Comparison of ENCODE assay signal across 8 cellular contexts in genomic region chr11:118145285-118146227, GRCh38. TPM values are rescaled to one million over a fixed set of nuclear protein-coding genes. Genes with fewer than 3 reads are reported as not detected.
DNase-seq lines count a peak whose midpoint lies in the region; ATAC-seq and TF ChIP-seq lines count a peak whose summit lies in the region.

No MANE protein-coding gene starts in this region.

- WGBS in heart right ventricle, 2 donors: 2 to 4% methylated on average over 44 to 78 of the region's 78 CpGs
- 0 to 1% methylated on average over 1 to 66 of the region's 78 CpGs for WGBS in transverse colon (ENCODE audit: low coverage in 1 of 2), 2 donors

- H3K4me1 ChIP-seq in HCT116 (ENCODE audit: control insufficient read depth in 1 of 2, insufficient read depth in 2 of 2, low read length in 2 of 2) (peaks cover 0 to 10% of the 10 kb centered on the region in 2 experiments; a peak in 2 of 4 replicates), adipocyte (ENCODE audit: control insufficient read depth, insufficient read depth, low read length) (peaks cover 3% of the 10 kb centered on the region), heart right ventricle (peaks cover 0 to 58% (median 30%) of the 10 kb centered on the region in 9 donors), transverse colon (peaks cover 0 to 8% (median 7%) of the 10 kb centered on the region in 4 donors)

- H3K27ac ChIP-seq in HCT116 (ENCODE audit: low read depth, low read length): peak overlapping the region; percentile 39; the same call in 1 of the 2 replicates
- H3K27ac ChIP-seq in heart right ventricle: peak overlapping the region in 9 of 10 donors; percentile 35 to 84 (median 71)
- peak overlapping the region; percentile 18 to 46 (median 44) for H3K27ac ChIP-seq in transverse colon

- H3K9ac ChIP-seq in HCT116 (ENCODE audit: low read length): peak overlapping the region; percentile 46
- no peak overlapping the region for H3K9ac ChIP-seq in adipocyte (ENCODE audit: low read length)

- H3K9me3 ChIP-seq in HCT116 (ENCODE audit: control insufficient read depth in 1 of 2, insufficient read depth in 1 of 2, low read depth in 1 of 2, low read length in 2 of 2): no peaks in the 10 kb centered on the region
- H3K9me3 ChIP-seq in adipocyte (ENCODE audit: control insufficient read depth, low read length): no peaks in the 10 kb centered on the region
- H3K9me3 ChIP-seq in heart right ventricle: no peaks in the 10 kb centered on the region
- H3K9me3 ChIP-seq in transverse colon: no peaks in the 10 kb centered on the region

- RAD21 ChIA-PET in HCT116 (lab: Charles Lee; ENCODE audit: low non-redundant PET in 1 of 2, low total read pairs in 2 of 2, uncharacterized antibody in 2 of 2, unreplicated experiment in 2 of 2): interaction anchor here in 1 of 2 experiments (1.7 kb wide), 1 partner anchor 26 kb away, joined by 6 read pairs; no protein-coding TSS in a partner anchor

- H3K27me3 ChIP-seq in HCT116 (ENCODE audit: insufficient read depth, low read length) (no peaks in the 10 kb centered on the region), adipocyte (replicated peaks; ENCODE audit: control insufficient read depth, insufficient read depth, low read length) (peaks cover 79% of the 10 kb centered on the region), heart right ventricle (peaks cover 0 to 33% (median 4%) of the 10 kb centered on the region in 7 donors), transverse colon (peaks cover 67% of the 10 kb centered on the region)

- H3K4me3 ChIP-seq in HCT116 (replicated peaks in 1 of 2; ENCODE audit: low read depth in 1 of 2, low read length in 2 of 2) (peak overlapping the region; percentile 53 to 66), adipocyte (ENCODE audit: low read length) (peak overlapping the region; percentile 72), heart right ventricle (peak overlapping the region; percentile 39 to 70 (median 62)), transverse colon (peak overlapping the region; percentile 40 to 68 (median 54))

- no TSS peak for BruUV-seq in HCT116 (replicated peaks; lab: Mats Ljungman, UMichigan)

- H2AFZ ChIP-seq in HCT116 (ENCODE audit: low read depth, low read length, poor library complexity, severe bottlenecking): no peak overlapping the region

- DNase-seq in ELR (ENCODE audit: low read depth) (peak; percentile 75), HCT116 (ENCODE audit: low read depth, low spot score) (peak; percentile 82), NCI-H1048 (lab: John Stamatoyannopoulos, UW) (peak; percentile 77), T follicular helper cell (ENCODE audit: low read depth) (peak; percentile 80), adipocyte (ENCODE audit: low read depth) (peak; percentile 83), heart right ventricle (peak; percentile 83 to 85), posterior cingulate gyrus (peak; percentile 74 to 97 (median 86)), transverse colon (peak; percentile 96)

- CTCF ChIA-PET in HCT116 (lab: Charles Lee): interaction anchor here (1.2 to 2.9 kb wide), 3 partner anchors 26 to 35 kb away, joined by 3 to 13 read pairs (median 4); no protein-coding TSS in a partner anchor

- H3K9me2 ChIP-seq in HCT116 (ENCODE audit: insufficient read depth): no peaks in the 10 kb centered on the region

- H3K36me3 ChIP-seq in HCT116 (ENCODE audit: control insufficient read depth in 1 of 2, insufficient read depth in 2 of 2, low read length in 2 of 2) (no peaks in the 10 kb centered on the region), adipocyte (ENCODE audit: control insufficient read depth, insufficient read depth, low read length, severe bottlenecking) (no peaks in the 10 kb centered on the region), heart right ventricle (peaks cover 0 to 10% (median 0%) of the 10 kb centered on the region in 9 donors), transverse colon (no peaks in the 10 kb centered on the region)

- H3K79me2 ChIP-seq in HCT116 (ENCODE audit: insufficient read depth, low read length): no peaks in the 10 kb centered on the region

- POLR2A ChIA-PET in HCT116 (lab: Charles Lee): no interaction called here

- no peaks in the 10 kb centered on the region for H4K20me1 ChIP-seq in HCT116 (ENCODE audit: insufficient read depth)

- TF ChIP-seq RAD21 in HCT116 (IDR thresholded peaks at IDR 0.05; ENCODE audit: low read depth): peak; percentile 99

- in situ Hi-C loops in transverse colon (cut with MboI; ENCODE audit: low pct_ligation_motif_present in 1 of 4, low pct_unique_long_range_greater_than_20kb in 1 of 4, low sequenced_read_pairs in 3 of 4): loop anchor here in 2 of 4 donors (10.0 to 25.0 kb wide), 2 partner anchors 209 to 342 kb away; partner anchors contain the start of gene UBE4A (in 1 of the 2)

- no peak for TF ChIP-seq EP300 in transverse colon (IDR thresholded peaks at IDR 0.05; ENCODE audit: low read depth)

- ATAC-seq in HCT116: peak; percentile 94
- ATAC-seq in heart right ventricle: peak; percentile 83 to 94 (median 88)

- peak overlapping the region; percentile 89 for H3K4me2 ChIP-seq in HCT116 (ENCODE audit: low read length)

- intact Hi-C loops in HCT116 (cut with micrococcal nuclease) (loop anchor here (1.0 to 5.0 kb wide), 5 partner anchors 26 to 467 kb away; no protein-coding TSS in a partner anchor), heart right ventricle (cut with DNase I) (loop anchor here in 9 of 10 donors (1.0 to 10.0 kb wide), 11 partner anchors 25 to 342 kb away; partner anchors contain the start of gene UBE4A (in 2 of the 9)), posterior cingulate gyrus (cut with DNase I) (loop anchor here (1.0 to 5.0 kb wide), 4 partner anchors 26 to 422 kb away; partner anchors contain the start of gene IFT46), transverse colon (cut with DNase I; ENCODE audit: low total_unique reads) (loop anchor here (2.0 kb wide), 1 partner anchor 25 kb away; no protein-coding TSS in a partner anchor)

- TF ChIP-seq CTCF in HCT116 (IDR thresholded peaks at IDR 0.05 in 2 of 3, conservative IDR thresholded peaks at IDR 0.05 in 1 of 3; ENCODE audit: borderline replicate concordance in 1 of 3, insufficient read depth in 1 of 3, low read depth in 2 of 3, low read length in 2 of 3): peak; percentile 78 to 93 (median 86)
- peak; percentile 79 to 95 (median 94) for TF ChIP-seq CTCF in heart right ventricle (IDR thresholded peaks at IDR 0.05)
- TF ChIP-seq CTCF in transverse colon (IDR thresholded peaks at IDR 0.05): peak; percentile 87 to 97 (median 93)

- TF ChIP-seq POLR2A in HCT116 (IDR thresholded peaks at IDR 0.05; ENCODE audit: borderline replicate concordance, extremely low read depth, insufficient read depth, insufficient read length) (no peak), transverse colon (IDR thresholded peaks at IDR 0.05) (no peak)

TF ChIP-seq in HCT116, 20 proteins besides CTCF, POLR2A, EP300 and RAD21:
- no peak for TF ChIP-seq CBX3 (IDR thresholded peaks at IDR 0.05; ENCODE audit: low read depth)
- TF ChIP-seq EGR1 (IDR thresholded peaks at IDR 0.05; ENCODE audit: low read depth): 0 out of 2 replicates have a peak, but pooled peaks have one; percentile 39
- peak; percentile 77 for TF ChIP-seq POLR2AphosphoS5 (IDR thresholded peaks at IDR 0.05; ENCODE audit: low read depth, low read length)
- TF ChIP-seq, protein P1, sequence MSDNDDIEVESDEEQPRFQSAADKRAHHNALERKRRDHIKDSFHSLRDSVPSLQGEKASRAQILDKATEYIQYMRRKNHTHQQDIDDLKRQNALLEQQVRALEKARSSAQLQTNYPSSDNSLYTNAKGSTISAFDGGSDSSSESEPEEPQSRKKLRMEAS (IDR thresholded peaks at IDR 0.05): 0 out of 2 replicates have a peak, but pooled peaks have one; percentile 31

RNA-seq across cellular contexts. Expression of gene SCN4B, which starts 7.1 kb away (rescaled TPM):
- total RNA-seq in HCT116 (2021; ENCODE audit: unreplicated experiment): 0.32 TPM
- 0.07 and 0.22 TPM in 2 replicates for polyA plus RNA-seq in HCT116 (2012)
- total RNA-seq in heart right ventricle: 10 to 100 TPM in 5 of 10 donors, 1 to 10 TPM in 5; 5.7 to 17.5 (median 10.3) TPM
- polyA plus RNA-seq in heart right ventricle: 1 to 10 TPM; 5.4 to 8.8 TPM
- total RNA-seq in transverse colon: 1 to 10 TPM in 1 of 4 donors, under 1 TPM in 2, not detected in 1; 0.41 to 1.1 (median 0.75) TPM

RNA-seq across cellular contexts. Expression of gene SCN2B, which starts 30.9 kb away (rescaled TPM):
- total RNA-seq in HCT116 (2021; ENCODE audit: unreplicated experiment) (not detected), heart right ventricle (10 to 100 TPM in 8 of 10 donors, 1 to 10 TPM in 2; 5.3 to 26.7 (median 20.9) TPM), transverse colon (under 1 TPM in 2 of 4 donors, not detected in 2; 0.14 to 0.37 TPM)
- 0.01 TPM in 1 of 2 replicates, not detected in the other for polyA plus RNA-seq in HCT116 (2012)
- polyA plus RNA-seq in heart right ventricle: 1 to 10 TPM; 2.9 to 6.6 TPM

RNA-seq across cellular contexts. Expression of gene SMIM35, which starts 58.8 kb away (rescaled TPM):
- total RNA-seq in HCT116 (2021; ENCODE audit: unreplicated experiment) (not detected), heart right ventricle (not detected), transverse colon (not detected)
- not detected in 2 replicates for polyA plus RNA-seq in HCT116 (2012)
- not detected for polyA plus RNA-seq in heart right ventricle

Comparison
In these comparisons a context has a peak if more than half of its experiments do, and no peak if none do; other contexts are left out.
1. Peak in every context shown above with its lines: DNase-seq, ATAC-seq, H3K4me3 ChIP-seq and H3K27ac ChIP-seq.